Comparison of ENCODE assay signal across 1 cellular context in the genomic region with DNA sequence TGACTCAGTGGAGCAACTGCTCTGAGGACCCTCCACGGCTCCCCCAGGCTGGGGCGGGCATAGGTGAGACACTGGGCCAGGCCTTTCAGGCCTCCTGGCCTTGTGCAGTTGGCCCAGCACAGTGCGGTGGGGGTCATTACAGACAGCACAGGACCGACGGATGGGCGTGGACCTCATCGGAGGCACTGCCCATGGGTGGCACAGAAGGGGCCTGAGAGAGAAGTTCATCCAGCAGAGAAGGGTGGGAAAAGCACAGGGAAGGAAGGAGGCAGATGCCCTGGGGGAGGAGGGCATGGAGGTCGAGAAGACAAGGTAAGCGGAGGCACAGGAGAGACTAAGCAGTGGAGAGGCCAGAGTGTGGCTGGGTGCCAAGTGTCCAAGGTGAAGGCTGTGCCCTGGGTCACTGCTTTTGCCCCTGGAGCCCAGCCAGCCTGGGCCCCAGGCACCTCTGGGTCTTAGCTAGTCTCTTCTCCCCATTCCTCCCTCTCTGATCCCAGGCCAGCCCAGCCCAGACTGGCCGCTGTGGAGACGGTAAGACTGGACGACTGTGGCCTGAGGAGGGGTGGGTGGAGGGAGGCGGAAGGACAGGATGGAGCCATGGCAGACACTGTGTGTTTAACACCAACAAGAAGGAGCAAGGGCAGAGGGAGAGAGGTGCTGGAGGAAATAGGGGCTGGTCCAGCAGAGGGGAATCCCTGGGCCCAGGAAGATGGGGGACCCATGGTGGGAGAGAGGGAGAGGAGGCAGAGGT.
TF ChIP-seq lines count a peak whose summit lies in the region.

No MANE protein-coding gene starts in this region.

TF ChIP-seq in K562, 482 proteins besides CTCF, POLR2A, EP300 and RAD21:
- TF ChIP-seq RBM14 (IDR thresholded peaks at IDR 0.05; ENCODE audit: borderline replicate concordance, insufficient read depth, low read depth, low read length) (no peak), NFIC (IDR thresholded peaks at IDR 0.05) (peak; percentile 67)
